25 cellular contexts compared by ENCODE assay signal in genomic region chr13:21872795-21873194, GRCh38.
"Had no signal": no experiment of that assay in that cellular context is flagged by ENCODE, and none has a peak within 500 bp of the region (broad histone marks: within the 10 kb centered on the region; RNA-seq: fewer than 3 reads in every experiment).

No MANE protein-coding gene starts in this region.

- H3K4me3 Mint-ChIP-seq: activated naive CD4-positive, alpha-beta T cell treated with anti-CD3 and anti-CD28 coated beads, Interleukin-2, amount 10 ng/mL, durations not matched to agents 7 days and 5 days; activated naive CD8-positive, alpha-beta T cell treated with anti-CD3 and anti-CD28 coated beads, Interleukin-2, amount 50 U/mL, for 24 hours; nephron progenitor cell had no signal

- H3K27ac Mint-ChIP-seq: activated naive CD4-positive, alpha-beta T cell treated with anti-CD3 and anti-CD28 coated beads, Interleukin-2, amount 10 ng/mL, durations not matched to agents 7 days and 5 days; activated naive CD8-positive, alpha-beta T cell treated with anti-CD3 and anti-CD28 coated beads, Interleukin-2, amount 50 U/mL, for 24 hours; nephron progenitor cell had no signal

- H3K9me3 ChIP-seq: left lung, psoas muscle, transverse colon, vagina had no signal

- DNase-seq: activated CD4-positive, alpha-beta T cell treated with anti-CD3 and anti-CD28 coated beads, Interleukin-2, amount 50 U/mL, for 1 hour; activated CD8-positive, alpha-beta memory T cell treated with anti-CD3 and anti-CD28 coated beads for 24 hours; activated CD8-positive, alpha-beta memory T cell treated with anti-CD3 and anti-CD28 coated beads, Interleukin-2, amount 50 U/mL, for 48 hours; activated effector memory CD4-positive, alpha-beta T cell treated with Interleukin-2 at 50 U/mL for 16 hours; activated naive CD4-positive, alpha-beta T cell treated with anti-CD3 and anti-CD28 coated beads, Interleukin-2, amount 10 ng/mL, durations not matched to agents 7 days and 5 days; activated naive CD8-positive, alpha-beta T cell treated with anti-CD3 and anti-CD28 coated beads, Interleukin-2, amount 50 U/mL, for 24 hours; activated T-cell treated with anti-CD3 and anti-CD28 coated beads, Interleukin-2, amount 50 U/mL, for 48 hours; aorta; brain microvascular endothelial cell; foreskin fibroblast; glutamatergic neuron; hippocampal formation; islet precursor cell; left lung; nephron progenitor cell; psoas muscle; right cardiac atrium; stimulated activated CD4-positive, alpha-beta T cell treated with anti-CD3 and anti-CD28 coated beads, Interleukin-2, amount 100 ng/mL, for 24 hours; stimulated activated naive CD4-positive, alpha-beta T cell treated with Interleukin-2 at 50 U/mL for 16 hours; substantia nigra; T-helper 1 cell; T1000; transverse colon had no signal

- H3K9me3 Mint-ChIP-seq: activated naive CD4-positive, alpha-beta T cell treated with anti-CD3 and anti-CD28 coated beads, Interleukin-2, amount 10 ng/mL, durations not matched to agents 7 days and 5 days; activated naive CD8-positive, alpha-beta T cell treated with anti-CD3 and anti-CD28 coated beads, Interleukin-2, amount 50 U/mL, for 24 hours; nephron progenitor cell had no signal

- H3K4me1 Mint-ChIP-seq: activated naive CD4-positive, alpha-beta T cell treated with anti-CD3 and anti-CD28 coated beads, Interleukin-2, amount 10 ng/mL, durations not matched to agents 7 days and 5 days; activated naive CD8-positive, alpha-beta T cell treated with anti-CD3 and anti-CD28 coated beads, Interleukin-2, amount 50 U/mL, for 24 hours; nephron progenitor cell had no signal

- H3K27ac ChIP-seq: brain microvascular endothelial cell, coronary artery, left lung, psoas muscle, transverse colon, vagina had no signal

- H3K4me3 ChIP-seq: coronary artery, left lung, psoas muscle, transverse colon, vagina had no signal

- H3K27me3 ChIP-seq: brain microvascular endothelial cell, left lung, transverse colon, vagina had no signal

- ATAC-seq: activated naive CD8-positive, alpha-beta T cell treated with anti-CD3 and anti-CD28 coated beads, Interleukin-2, amount 50 U/mL, for 24 hours; left lung; psoas muscle had no signal

- H3K36me3 Mint-ChIP-seq: activated naive CD4-positive, alpha-beta T cell treated with anti-CD3 and anti-CD28 coated beads, Interleukin-2, amount 10 ng/mL, durations not matched to agents 7 days and 5 days had no signal

- H3K36me3 ChIP-seq: brain microvascular endothelial cell, left lung, transverse colon, vagina had no signal

- H3K4me1 ChIP-seq: left lung, psoas muscle, vagina had no signal
